ENCODE assay signal across 19 cellular contexts in the genomic region with DNA sequence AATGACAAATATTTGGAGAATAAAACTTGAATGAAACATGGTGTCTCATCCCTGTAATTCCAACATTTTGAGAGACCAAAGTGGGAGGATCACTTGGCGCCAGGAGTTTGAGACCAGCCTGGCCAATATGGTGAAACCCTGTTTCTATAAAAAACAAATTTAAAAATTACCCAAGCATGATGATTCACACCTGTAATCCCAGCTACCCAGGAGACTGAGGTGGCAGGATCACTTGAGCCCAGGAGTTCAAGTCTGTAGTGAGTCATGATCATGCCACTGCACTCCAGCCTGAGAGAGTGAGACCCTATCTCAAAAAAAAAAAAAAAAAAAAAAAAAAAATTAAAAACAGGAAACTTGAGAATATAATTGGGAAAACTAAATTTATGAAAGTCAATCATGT.
"Had no signal": no experiment of that assay in that cellular context is flagged by ENCODE, and none has a peak within 500 bp of the region (broad histone marks: within the 10 kb centered on the region; RNA-seq: fewer than 3 reads in every experiment).

No MANE protein-coding gene starts in this region.

- H3K4me3 ChIP-seq: adrenal gland, mucosa of descending colon, pancreas had no signal

- H3K36me3 Mint-ChIP-seq: activated naive CD4-positive, alpha-beta T cell treated with anti-CD3 and anti-CD28 coated beads, Interleukin-2, amount 50 U/mL, for 24 hours; memory B cell; naive thymus-derived CD4-positive, alpha-beta T cell; stimulated activated effector memory CD8-positive, alpha-beta T cell treated with anti-CD3 and anti-CD28 coated beads, Interleukin-12 subunit alpha, Interleukin-12 subunit beta, amount 100 ng/mL, for 72 hours; WTC11 had no signal

- H3K27ac ChIP-seq: adrenal gland, pancreas had no signal

- H3K9me3 ChIP-seq: adrenal gland, mucosa of descending colon, pancreas had no signal

- H3K4me1 ChIP-seq: adrenal gland, pancreas had no signal

- FAIRE-seq: colon, islet of Langerhans, pancreas had no signal

- H3K4me3 Mint-ChIP-seq: activated CD4-positive, alpha-beta memory T cell treated with anti-CD3 and anti-CD28 coated beads, Interleukin-2, amount 10 ng/mL, durations not matched to agents 7 days and 5 days; activated naive CD4-positive, alpha-beta T cell treated with anti-CD3 and anti-CD28 coated beads, Interleukin-2, amount 50 U/mL, for 24 hours; activated T-cell treated with anti-CD3 and anti-CD28 coated beads, Interleukin-2, amount 50 U/mL, for 24 hours; memory B cell; naive thymus-derived CD4-positive, alpha-beta T cell; stimulated activated effector memory CD8-positive, alpha-beta T cell treated with anti-CD3 and anti-CD28 coated beads, Interleukin-12 subunit alpha, Interleukin-12 subunit beta, amount 100 ng/mL, for 72 hours; T-helper 17 cell; WTC11 had no signal

- ATAC-seq: left lobe of liver; mucosa of descending colon; naive thymus-derived CD4-positive, alpha-beta T cell; pancreas; stimulated activated effector memory CD8-positive, alpha-beta T cell treated with anti-CD3 and anti-CD28 coated beads, Interleukin-12 subunit alpha, Interleukin-12 subunit beta, amount 100 ng/mL, for 72 hours; T-helper 17 cell; WTC11 had no signal

- DNase-seq: activated CD4-positive, alpha-beta memory T cell treated with anti-CD3 and anti-CD28 coated beads, Interleukin-2, amount 10 ng/mL, durations not matched to agents 7 days and 5 days; activated CD4-positive, alpha-beta T cell treated with anti-CD3 and anti-CD28 coated beads for 4 hours; activated effector memory CD4-positive, alpha-beta T cell treated with Interleukin-2 at 50 U/mL for 16 hours; activated T-cell treated with anti-CD3 and anti-CD28 coated beads, Interleukin-2, amount 50 U/mL, for 24 hours; adrenal gland; caudate nucleus; mucosa of descending colon; naive thymus-derived CD4-positive, alpha-beta T cell; pancreas; stimulated activated CD4-positive, alpha-beta T cell treated with anti-CD3 and anti-CD28 coated beads, Interleukin-12 subunit alpha, Interleukin-12 subunit beta, amount 100 ng/mL, for 4 hours; stimulated activated CD4-positive, alpha-beta T cell treated with anti-CD3 and anti-CD28 coated beads, Interleukin-2, amount 100 ng/mL, for 24 hours; T-helper 17 cell had no signal

- H3K27me3 ChIP-seq: adrenal gland, pancreas had no signal

- H3K4me1 Mint-ChIP-seq: activated CD4-positive, alpha-beta memory T cell treated with anti-CD3 and anti-CD28 coated beads, Interleukin-2, amount 10 ng/mL, durations not matched to agents 7 days and 5 days; activated naive CD4-positive, alpha-beta T cell treated with anti-CD3 and anti-CD28 coated beads, Interleukin-2, amount 50 U/mL, for 24 hours; memory B cell; naive thymus-derived CD4-positive, alpha-beta T cell; stimulated activated effector memory CD8-positive, alpha-beta T cell treated with anti-CD3 and anti-CD28 coated beads, Interleukin-12 subunit alpha, Interleukin-12 subunit beta, amount 100 ng/mL, for 72 hours; T-helper 17 cell; WTC11 had no signal

- H3K36me3 ChIP-seq: adrenal gland, pancreas had no signal

- H3K9me3 Mint-ChIP-seq: activated CD4-positive, alpha-beta memory T cell treated with anti-CD3 and anti-CD28 coated beads, Interleukin-2, amount 10 ng/mL, durations not matched to agents 7 days and 5 days; activated naive CD4-positive, alpha-beta T cell treated with anti-CD3 and anti-CD28 coated beads, Interleukin-2, amount 50 U/mL, for 24 hours; activated T-cell treated with anti-CD3 and anti-CD28 coated beads, Interleukin-2, amount 50 U/mL, for 24 hours; memory B cell had no signal

- H3K27me3 Mint-ChIP-seq: activated CD4-positive, alpha-beta memory T cell treated with anti-CD3 and anti-CD28 coated beads, Interleukin-2, amount 10 ng/mL, durations not matched to agents 7 days and 5 days; activated naive CD4-positive, alpha-beta T cell treated with anti-CD3 and anti-CD28 coated beads, Interleukin-2, amount 50 U/mL, for 24 hours; activated T-cell treated with anti-CD3 and anti-CD28 coated beads, Interleukin-2, amount 50 U/mL, for 24 hours; memory B cell; naive thymus-derived CD4-positive, alpha-beta T cell; T-helper 17 cell had no signal

- H3K27ac Mint-ChIP-seq: activated CD4-positive, alpha-beta memory T cell treated with anti-CD3 and anti-CD28 coated beads, Interleukin-2, amount 10 ng/mL, durations not matched to agents 7 days and 5 days; activated naive CD4-positive, alpha-beta T cell treated with anti-CD3 and anti-CD28 coated beads, Interleukin-2, amount 50 U/mL, for 24 hours; activated T-cell treated with anti-CD3 and anti-CD28 coated beads, Interleukin-2, amount 50 U/mL, for 24 hours; memory B cell; naive thymus-derived CD4-positive, alpha-beta T cell; stimulated activated effector memory CD8-positive, alpha-beta T cell treated with anti-CD3 and anti-CD28 coated beads, Interleukin-12 subunit alpha, Interleukin-12 subunit beta, amount 100 ng/mL, for 72 hours; T-helper 17 cell; WTC11 had no signal
